ENCODE assay signal across 8 cellular contexts in the genomic region with DNA sequence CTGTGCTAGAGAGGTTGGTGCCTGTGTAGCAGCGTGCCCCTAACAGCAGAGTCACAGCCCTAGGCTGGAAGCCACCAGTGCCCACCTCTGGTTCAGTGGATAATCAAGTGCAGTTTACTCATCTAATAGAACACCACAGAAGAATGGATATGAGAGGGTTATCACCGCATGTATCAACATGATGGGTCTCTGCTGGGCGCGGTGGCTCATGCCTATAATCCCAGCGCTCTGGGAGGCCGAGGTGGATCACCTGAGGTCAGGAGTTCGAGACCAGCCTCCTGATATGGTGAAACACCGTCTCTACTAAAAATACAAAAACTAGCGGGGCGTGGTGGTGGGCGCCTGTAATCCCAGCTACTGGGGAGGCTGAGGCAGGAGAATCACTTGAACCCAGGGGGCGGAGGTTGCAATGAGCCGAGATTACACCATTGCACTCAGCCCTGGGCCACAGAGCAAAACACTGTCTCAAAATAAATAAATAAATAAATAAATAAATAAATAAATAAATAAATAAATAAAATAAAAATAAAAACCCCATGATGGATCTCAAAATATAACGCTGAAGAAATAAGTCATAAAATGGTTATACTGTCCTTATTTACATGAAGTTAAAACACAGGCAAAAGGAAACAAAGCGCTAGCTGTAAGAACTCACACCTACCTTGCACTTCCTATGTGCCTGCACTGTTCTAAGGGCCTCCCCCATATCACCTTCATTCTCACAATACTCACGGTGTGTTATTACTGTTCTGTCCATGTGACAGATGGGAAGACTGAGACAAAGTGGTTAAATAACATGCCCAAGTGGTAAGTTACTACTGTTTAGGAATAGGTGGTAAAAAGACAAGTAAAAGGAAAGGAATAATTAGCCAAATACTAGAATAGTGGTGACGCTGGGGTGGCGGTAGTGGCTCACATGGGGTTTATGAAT.
DNase-seq lines count a peak whose midpoint lies in the region; ATAC-seq and TF ChIP-seq lines count a peak whose summit lies in the region.

No MANE protein-coding gene starts in this region.

- no peak overlapping the region for H3K4ac ChIP-seq in mesendoderm (ENCODE audit: low read depth, low read length)

- no peak overlapping the region for H2BK120ac ChIP-seq in mesendoderm (ENCODE audit: low read depth, low read length)

- TF ChIP-seq CTCF in right atrium auricular region (IDR thresholded peaks at IDR 0.05) (no peak), adrenal gland (IDR thresholded peaks at IDR 0.05) (no peak), vagina (IDR thresholded peaks at IDR 0.05) (no peak)

- peak overlapping the region; percentile 59 for H3K56ac ChIP-seq in mesendoderm (ENCODE audit: low read length)

- peaks cover 19% of the 10 kb centered on the region for H3K79me2 ChIP-seq in mesendoderm (ENCODE audit: control insufficient read depth, insufficient read depth, low read length)

- WGBS in adrenal gland, 4 donors, result 88 to 92% (median 91%) methylated on average over 17 to 18 of the region's 18 CpGs
- WGBS in mesendoderm (ENCODE audit: extremely low coverage, insufficient coverage, low lambda C conversion rate), result no CpG with 5 or more reads among the region's 18 CpGs

- H3K36me3 ChIP-seq in right atrium auricular region (no peaks in the 10 kb centered on the region), adrenal gland (replicated peaks in 1 of 2) (no peaks in the 10 kb centered on the region), mesendoderm (ENCODE audit: control insufficient read depth, insufficient read depth, low read length) (no peaks in the 10 kb centered on the region), vagina (no peaks in the 10 kb centered on the region)

- DNase-seq in right atrium auricular region (ENCODE audit: low spot score) (no peak), left ventricle myocardium superior (no peak), adrenal gland (peak in 1 of 7 donors; percentile 54), mesendoderm (no peak), vagina (ENCODE audit: extremely low spot score in 2 of 2) (no peak), NCI-H1436 treated with DMSO at 0.1 percent for 48 hours (lab: John Stamatoyannopoulos, UW) (no peak)

- H3K4me3 ChIP-seq in right atrium auricular region, result no peak overlapping the region
- no peak overlapping the region for H3K4me3 ChIP-seq in adrenal gland
- H3K4me3 ChIP-seq in mesendoderm (ENCODE audit: low read length), result no peak overlapping the region
- peak overlapping the region in 1 of 2 donors; percentile 16 for H3K4me3 ChIP-seq in vagina

- H3K18ac ChIP-seq in mesendoderm (ENCODE audit: low read length), result no peak overlapping the region

- H4K5ac ChIP-seq in mesendoderm (ENCODE audit: low read length), result no peak overlapping the region

- H3K79me1 ChIP-seq in mesendoderm (ENCODE audit: low read length), result peaks cover 27% of the 10 kb centered on the region

- peak in 1 of 2 donors; percentile 11 for TF ChIP-seq POLR2A in adrenal gland (IDR thresholded peaks at IDR 0.05)
- no peak for TF ChIP-seq POLR2A in vagina (IDR thresholded peaks at IDR 0.05)

- intact Hi-C loops in left ventricle myocardium superior (cut with micrococcal nuclease), result no loop called here
- intact Hi-C loops in adrenal gland (cut with DNase I), result loop anchor here in 1 of 2 donors (10.0 kb wide), 1 partner anchor 76 kb away; no protein-coding TSS in a partner anchor
- intact Hi-C loops in vagina (cut with DNase I), result no loop called here

- H3K9me3 ChIP-seq in right atrium auricular region (no peaks in the 10 kb centered on the region), adrenal gland (replicated peaks in 1 of 3) (no peaks in the 10 kb centered on the region), vagina (no peaks in the 10 kb centered on the region)

- H2AK5ac ChIP-seq in mesendoderm (ENCODE audit: low read length), result no peak overlapping the region

- peaks cover 0 to 72% of the 10 kb centered on the region in 2 donors for H3K4me1 ChIP-seq in right atrium auricular region
- H3K4me1 ChIP-seq in adrenal gland (replicated peaks in 1 of 2), result peaks cover 32 to 65% of the 10 kb centered on the region in 2 donors
- H3K4me1 ChIP-seq in mesendoderm (ENCODE audit: control insufficient read depth, low read depth, low read length), result peaks cover 6% of the 10 kb centered on the region
- H3K4me1 ChIP-seq in vagina, result peaks cover 69% of the 10 kb centered on the region

- no peak overlapping the region for H3K23ac ChIP-seq in mesendoderm (ENCODE audit: low read length)

- H4K8ac ChIP-seq in mesendoderm (ENCODE audit: low read depth, low read length), result no peak overlapping the region

- ATAC-seq in left ventricle myocardium superior (no peak), HG03196 (IDR thresholded peaks at IDR 0.05; ENCODE audit: unreplicated experiment) (no peak), HG03095 (IDR thresholded peaks at IDR 0.05; ENCODE audit: unreplicated experiment) (no peak)

- H3K9ac ChIP-seq in mesendoderm (ENCODE audit: low read length), result no peak overlapping the region

- H2BK15ac ChIP-seq in mesendoderm (replicated peaks; ENCODE audit: low read depth), result no peak overlapping the region

- H3K4me2 ChIP-seq in mesendoderm (ENCODE audit: low read length), result no peak overlapping the region

- H2BK5ac ChIP-seq in mesendoderm (ENCODE audit: low read length), result no peak overlapping the region

- H3K27ac ChIP-seq in right atrium auricular region, result peak overlapping the region; percentile 91 to 93
- peak overlapping the region; percentile 73 to 94 (median 84) for H3K27ac ChIP-seq in adrenal gland
- peak overlapping the region; percentile 60 for H3K27ac ChIP-seq in mesendoderm (ENCODE audit: low read depth, low read length)
- peak overlapping the region; percentile 97 for H3K27ac ChIP-seq in vagina

- no peaks in the 10 kb centered on the region for H3K27me3 ChIP-seq in right atrium auricular region
- H3K27me3 ChIP-seq in adrenal gland, result no peaks in the 10 kb centered on the region
- no peaks in the 10 kb centered on the region for H3K27me3 ChIP-seq in mesendoderm (ENCODE audit: insufficient read depth, low read length, poor library complexity)
- H3K27me3 ChIP-seq in vagina, result no peaks in the 10 kb centered on the region
